In the genomic region with DNA sequence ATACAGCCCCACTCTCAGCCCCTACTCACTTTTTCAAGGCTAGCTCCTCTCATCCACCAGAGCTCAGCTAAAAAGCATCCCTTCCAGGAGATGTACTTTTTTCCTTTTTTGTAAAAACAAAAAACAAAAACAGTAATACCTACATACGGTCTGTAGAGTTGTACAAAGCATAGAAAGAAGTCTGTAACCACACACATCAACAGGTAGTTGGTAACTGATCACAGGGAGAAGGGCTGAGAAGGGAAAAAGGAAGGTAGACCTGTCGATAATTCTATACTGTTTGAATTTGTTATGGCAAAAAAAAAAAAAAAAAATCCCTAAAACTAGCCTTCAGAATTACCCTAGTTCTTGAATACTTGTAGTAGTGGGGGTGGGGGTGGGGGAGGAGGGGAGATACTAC, we compare ENCODE assay signal across 8 cellular contexts. TPM values are rescaled to one million over a fixed set of nuclear protein-coding genes. Genes with fewer than 3 reads are reported as not detected.
DNase-seq lines count a peak whose midpoint lies in the region; ATAC-seq, FAIRE-seq and TF ChIP-seq lines count a peak whose summit lies in the region.

No MANE protein-coding gene starts in this region.

- 7 to 10% methylated on average over 2 of the region's 2 CpGs for WGBS in sigmoid colon, 2 donors

- H3K4me3 ChIP-seq in GM12875 (ENCODE audit: low read depth, low read length) (peak overlapping the region; percentile 79), SU-DHL-6 (ENCODE audit: insufficient read depth, low read length, poor library complexity, severe bottlenecking) (peak overlapping the region; percentile 90), fibroblast of pulmonary artery (replicated peaks; ENCODE audit: low read depth, low read length) (peak overlapping the region; percentile 73), sigmoid colon (peak overlapping the region in 3 of 4 donors; percentile 65 to 77 (median 71))

- no peak for FAIRE-seq in D721Med (lab: Jason Lieb, UNC)

- no peaks in the 10 kb centered on the region for H3K27me3 ChIP-seq in SU-DHL-6 (ENCODE audit: low read length)
- H3K27me3 ChIP-seq in sigmoid colon, result no peaks in the 10 kb centered on the region

- peak overlapping the region; percentile 82 for H3K9ac ChIP-seq in SU-DHL-6 (ENCODE audit: low read length)

- peaks cover 31% of the 10 kb centered on the region for H3F3A ChIP-seq in SU-DHL-6 (ENCODE audit: insufficient read depth)

- H3K9me3 ChIP-seq in SU-DHL-6 (ENCODE audit: insufficient read depth, low read length) (no peaks in the 10 kb centered on the region), sigmoid colon (no peaks in the 10 kb centered on the region)

- no peaks in the 10 kb centered on the region for H3K9me2 ChIP-seq in SU-DHL-6 (replicated peaks; ENCODE audit: insufficient read depth, low read length)

- ATAC-seq in GM21717 (IDR thresholded peaks at IDR 0.05; ENCODE audit: unreplicated experiment) (no peak), GM18517 (IDR thresholded peaks at IDR 0.05; ENCODE audit: unreplicated experiment) (no peak), HG03442 (IDR thresholded peaks at IDR 0.05; ENCODE audit: unreplicated experiment) (no peak)

- H2AFZ ChIP-seq in SU-DHL-6 (ENCODE audit: low read depth, low read length, severe bottlenecking), result no peak overlapping the region

- intact Hi-C loops in sigmoid colon (cut with DNase I), result loop anchor here (2.0 to 10.0 kb wide), 3 partner anchors 18 to 296 kb away; a partner anchor contains a TSS

- peaks cover 11% of the 10 kb centered on the region; the same call in 1 of the 2 replicates for H3K36me3 ChIP-seq in SU-DHL-6 (ENCODE audit: low read length)
- peaks cover 0 to 21% (median 3%) of the 10 kb centered on the region in 4 donors for H3K36me3 ChIP-seq in sigmoid colon

- no peak for TF ChIP-seq POLR2A in sigmoid colon (IDR thresholded peaks at IDR 0.05)

- H3K4me2 ChIP-seq in SU-DHL-6 (ENCODE audit: low read depth, low read length, poor library complexity, severe bottlenecking), result peak overlapping the region; percentile 99

- H3K27ac ChIP-seq in SU-DHL-6 (ENCODE audit: low read depth, low read length), result peak overlapping the region; percentile 79
- peak overlapping the region; percentile 90 to 97 (median 94) for H3K27ac ChIP-seq in sigmoid colon

- H3K79me2 ChIP-seq in SU-DHL-6 (ENCODE audit: insufficient read depth, low read length), result peaks cover 31% of the 10 kb centered on the region

- no peak for TF ChIP-seq CTCF in GM12875 (IDR thresholded peaks at IDR 0.05; ENCODE audit: borderline replicate concordance, insufficient read depth, low read depth, low read length)
- no peak for TF ChIP-seq CTCF in SU-DHL-6 (IDR thresholded peaks at IDR 0.05; ENCODE audit: insufficient read depth, low read length, poor library complexity, severe bottlenecking)
- no peak for TF ChIP-seq CTCF in fibroblast of pulmonary artery (IDR thresholded peaks at IDR 0.05; ENCODE audit: low read length, missing control alignments)
- TF ChIP-seq CTCF in sigmoid colon (IDR thresholded peaks at IDR 0.05), result no peak
- TF ChIP-seq CTCF in D721Med (IDR thresholded peaks at IDR 0.05; ENCODE audit: insufficient read depth, missing control alignments), result no peak

- no peak for DNase-seq in fibroblast of pulmonary artery (ENCODE audit: low read depth)
- no peak for DNase-seq in sigmoid colon
- DNase-seq in D721Med (ENCODE audit: insufficient read length, low spot score), result no peak

- H4K20me1 ChIP-seq in SU-DHL-6 (ENCODE audit: low read depth, low read length), result no peaks in the 10 kb centered on the region

- H3K4me1 ChIP-seq in sigmoid colon, result peaks cover 0 to 15% (median 5%) of the 10 kb centered on the region in 4 donors

- no peak for TF ChIP-seq EP300 in sigmoid colon (IDR thresholded peaks at IDR 0.05)

RNA-seq across cellular contexts. Expression of a gene that starts 0.9 kb away (rescaled TPM):
- 10 to 100 TPM in 3 of 4 donors, 1 to 10 TPM in 1; 8.7 to 19.6 (median 14.7) TPM for total RNA-seq in sigmoid colon
- 10 to 100 TPM in 2 of 3 donors, 1 to 10 TPM in 1; 5.4 to 20.1 (median 12.0) TPM for polyA plus RNA-seq in sigmoid colon

RNA-seq across cellular contexts. Expression of a gene that starts 17.3 kb away (rescaled TPM):
- 10 to 100 TPM; 18.1 to 40.7 (median 26.2) TPM for total RNA-seq in sigmoid colon
- polyA plus RNA-seq in sigmoid colon, result 10 to 100 TPM; 15.0 to 33.5 (median 19.0) TPM

RNA-seq across cellular contexts. Expression of a gene that starts 26.7 kb away (rescaled TPM):
- 10 to 100 TPM; 26.6 to 51.5 (median 39.2) TPM for total RNA-seq in sigmoid colon
- 10 to 100 TPM; 73.3 to 96.4 (median 73.4) TPM for polyA plus RNA-seq in sigmoid colon

RNA-seq across cellular contexts. Expression of a gene that starts 27.0 kb away (rescaled TPM):
- 10 to 100 TPM; 16.0 to 22.1 (median 17.9) TPM for total RNA-seq in sigmoid colon
- polyA plus RNA-seq in sigmoid colon, result 10 to 100 TPM; 10.2 to 35.8 (median 12.0) TPM
